Comparison of ENCODE assay signal across 23 cellular contexts in genomic region chr6:159255434-159255951, GRCh38.
DNase-seq lines count a peak whose midpoint lies in the region; ATAC-seq, FAIRE-seq and TF ChIP-seq lines count a peak whose summit lies in the region.
"Had no signal": no experiment of that assay in that cellular context is flagged by ENCODE, and none has a peak within 500 bp of the region (broad histone marks: within the 10 kb centered on the region; RNA-seq: fewer than 3 reads in every experiment).

No MANE protein-coding gene starts in this region.

- TF ChIP-seq CTCF in bronchial epithelial cell (IDR thresholded peaks at IDR 0.05; ENCODE audit: insufficient read depth, low read length, severe bottlenecking): no peak
- TF ChIP-seq CTCF in right lobe of liver (IDR thresholded peaks at IDR 0.05): no peak

- no peak for FAIRE-seq in bronchial epithelial cell (lab: Jason Lieb, UNC)
- FAIRE-seq: A549, G401.6, GM12892, H54 had no signal

- no peaks in the 10 kb centered on the region for H3K9me3 Mint-ChIP-seq in naive thymus-derived CD4-positive, alpha-beta T cell
- H3K9me3 Mint-ChIP-seq: CD4-positive, alpha-beta memory T cell had no signal

- intact Hi-C loops in right lobe of liver (cut with DNase I): no loop called here
- intact Hi-C loops in naive thymus-derived CD4-positive, alpha-beta T cell (cut with micrococcal nuclease): loop anchor here (10.0 kb wide), 2 partner anchors 399 to 689 kb away; no protein-coding TSS in a partner anchor

- peak; percentile 58 for DNase-seq in bronchial epithelial cell (ENCODE audit: low read depth)
- DNase-seq in left lobe of liver (ENCODE audit: low spot score): peak; percentile 74
- DNase-seq in right lobe of liver: peak; percentile 51 to 83 (median 77)
- DNase-seq in NCI-H1048 (lab: John Stamatoyannopoulos, UW): no peak
- no peak for DNase-seq in DMS 273 treated with DMSO at 0.1 percent for 48 hours (lab: John Stamatoyannopoulos, UW)
- DNase-seq in naive thymus-derived CD4-positive, alpha-beta T cell: no peak
- DNase-seq in NCI-H187 (lab: John Stamatoyannopoulos, UW): no peak
- DNase-seq: 8988T; ACHN; AML-193; C1 segment of cervical spinal cord; Calu3; CD4-positive, alpha-beta memory T cell; COR-L47; DMS153; DND-41; GOT3; HFFc6 had no signal

- no peak for TF ChIP-seq POLR2A in right lobe of liver (IDR thresholded peaks at IDR 0.05)

- no peak overlapping the region for H3K27ac Mint-ChIP-seq in naive thymus-derived CD4-positive, alpha-beta T cell
- H3K27ac Mint-ChIP-seq: HFFc6 had no signal

- H3K4me3 ChIP-seq in bronchial epithelial cell (ENCODE audit: low read depth, low read length) (no peak overlapping the region), right lobe of liver (peak overlapping the region in 1 of 3 donors; percentile 30)
- no peak overlapping the region for H3K4me3 ChIP-seq in naive thymus-derived CD4-positive, alpha-beta T cell (ENCODE audit: low read length)
- H3K4me3 ChIP-seq: A549, HAP-1 had no signal

- peaks cover 3 to 36% (median 16%) of the 10 kb centered on the region in 5 donors for H3K27me3 Mint-ChIP-seq in naive thymus-derived CD4-positive, alpha-beta T cell

- H3K27me3 ChIP-seq in bronchial epithelial cell (ENCODE audit: control insufficient read depth, insufficient read depth, low read length) (no peaks in the 10 kb centered on the region), right lobe of liver (no peaks in the 10 kb centered on the region)
- no peaks in the 10 kb centered on the region for H3K27me3 ChIP-seq in naive thymus-derived CD4-positive, alpha-beta T cell (ENCODE audit: control insufficient read depth in 2 of 2, insufficient read depth in 2 of 2, low read length in 2 of 2)

- H3K9me3 ChIP-seq in right lobe of liver: no peaks in the 10 kb centered on the region
- H3K9me3 ChIP-seq in naive thymus-derived CD4-positive, alpha-beta T cell (ENCODE audit: control insufficient read depth in 2 of 3, low read length in 3 of 3): no peaks in the 10 kb centered on the region
- H3K9me3 ChIP-seq: A549, HAP-1 had no signal

- H3K36me3 Mint-ChIP-seq in naive thymus-derived CD4-positive, alpha-beta T cell: no peaks in the 10 kb centered on the region
- H3K36me3 Mint-ChIP-seq: CD4-positive, alpha-beta memory T cell had no signal

- peaks cover 0 to 5% (median 0%) of the 10 kb centered on the region in 7 donors for H3K4me1 Mint-ChIP-seq in naive thymus-derived CD4-positive, alpha-beta T cell

- H3K4me1 ChIP-seq in right lobe of liver: peaks cover 0 to 51% (median 9%) of the 10 kb centered on the region in 4 donors
- H3K4me1 ChIP-seq in naive thymus-derived CD4-positive, alpha-beta T cell (ENCODE audit: control insufficient read depth in 2 of 2, insufficient read depth in 2 of 2, low read length in 2 of 2): no peaks in the 10 kb centered on the region
- H3K4me1 ChIP-seq: A549, HAP-1 had no signal

- H3K27ac ChIP-seq in right lobe of liver: peak overlapping the region in 1 of 3 donors; percentile 64
- H3K27ac ChIP-seq in naive thymus-derived CD4-positive, alpha-beta T cell (ENCODE audit: low read depth, low read length): no peak overlapping the region
- H3K27ac ChIP-seq: A549 had no signal

- POLR2A ChIA-PET in naive thymus-derived CD4-positive, alpha-beta T cell (lab: Charles Lee): no interaction called here

- ATAC-seq in left lobe of liver (peak; percentile 88), right lobe of liver (peak; percentile 88 to 92 (median 90))
- no peak for ATAC-seq in naive thymus-derived CD4-positive, alpha-beta T cell
- ATAC-seq: A549 had no signal

- H3K36me3 ChIP-seq in bronchial epithelial cell (ENCODE audit: control insufficient read depth, insufficient read depth, low read length): no peaks in the 10 kb centered on the region
- H3K36me3 ChIP-seq in right lobe of liver: no peaks in the 10 kb centered on the region
- no peaks in the 10 kb centered on the region for H3K36me3 ChIP-seq in naive thymus-derived CD4-positive, alpha-beta T cell (ENCODE audit: control insufficient read depth in 2 of 3, insufficient read depth in 3 of 3, low read length in 3 of 3)
- H3K36me3 ChIP-seq: HAP-1 had no signal

- CTCF ChIA-PET in naive thymus-derived CD4-positive, alpha-beta T cell (lab: Charles Lee): no interaction called here

- 10% methylated on average over 3 of the region's 4 CpGs for WGBS in right lobe of liver (ENCODE audit: insufficient coverage, low coverage, low lambda C conversion rate, missing lambda C conversion rate)

- no peak overlapping the region for H3K4me3 Mint-ChIP-seq in naive thymus-derived CD4-positive, alpha-beta T cell
- H3K4me3 Mint-ChIP-seq: CD4-positive, alpha-beta memory T cell; HFFc6 had no signal

Comparison
In these comparisons a context has a peak if more than half of its experiments do, and no peak if none do; other contexts are left out.
1. DNase-seq: peak in bronchial epithelial cell (single experiment), left lobe of liver (single experiment) and right lobe of liver (3 of 3); none in NCI-H1048 (single experiment), DMS 273 treated with DMSO at 0.1 percent for 48 hours (single experiment), naive thymus-derived CD4-positive, alpha-beta T cell (0 of 9) and NCI-H187 (0 of 2).
2. intact Hi-C loops: an anchor here in naive thymus-derived CD4-positive, alpha-beta T cell (10.0 kb wide); none called in right lobe of liver.